ENCODE assay signal across 18 cellular contexts in genomic region chr3:165568907-165569462, GRCh38.
A peak's percentile ranks its signal among the peaks of the same experiment; 100 is the strongest.
DNase-seq lines count a peak whose midpoint lies in the region; ATAC-seq, FAIRE-seq and TF ChIP-seq lines count a peak whose summit lies in the region.
"Had no signal": no experiment of that assay in that cellular context is flagged by ENCODE, and none has a peak within 500 bp of the region (broad histone marks: within the 10 kb centered on the region; RNA-seq: fewer than 3 reads in every experiment).

No MANE protein-coding gene starts in this region.

- H3K9me3 ChIP-seq in GM12878 (replicated peaks; ENCODE audit: control insufficient read depth, insufficient read depth, low read length) (no peaks in the 10 kb centered on the region), gastrocnemius medialis (no peaks in the 10 kb centered on the region)
- H3K9me3 ChIP-seq: HAP-1 had no signal

- TF ChIP-seq EP300 in GM12878 (IDR thresholded peaks at IDR 0.05; ENCODE audit: borderline replicate concordance in 1 of 2, control insufficient read depth in 1 of 2, low read depth in 2 of 2, low read length in 2 of 2), result no peak

- CTCF ChIA-PET in GM12878 (lab: Yijun Ruan, JAX), result interaction anchor here (1.3 kb wide), 1 partner anchor 11 kb away, joined by 3 read pairs; no protein-coding TSS in a partner anchor

- SMC1A ChIA-PET in GM12878 (lab: Charles Lee; ENCODE audit: uncharacterized antibody, unreplicated experiment), result interaction anchor here (0.6 to 2.1 kb wide), 7 partner anchors 15 to 199 kb away, joined by 3 to 6 read pairs (median 4); no protein-coding TSS in a partner anchor

- peaks cover 10% of the 10 kb centered on the region for H3K4me1 ChIP-seq in KMS-11 (ENCODE audit: low read depth, poor library complexity, severe bottlenecking)
- H3K4me1 ChIP-seq in GM12878 (ENCODE audit: control insufficient read depth, insufficient read depth, low read length), result no peaks in the 10 kb centered on the region
- H3K4me1 ChIP-seq in gastrocnemius medialis, result no peaks in the 10 kb centered on the region
- H3K4me1 ChIP-seq: HAP-1 had no signal

- no peak for FAIRE-seq in GM12878 (lab: Jason Lieb, UNC)
- FAIRE-seq: G401.6, GM12891, GM18507 had no signal

- RAD21 ChIA-PET in GM12878 (lab: Charles Lee; ENCODE audit: unreplicated experiment), result interaction anchor here (0.7 to 1.0 kb wide), 2 partner anchors 17 to 128 kb away, joined by 3 read pairs; no protein-coding TSS in a partner anchor

- no peak overlapping the region for H2AFZ ChIP-seq in KMS-11 (ENCODE audit: low read depth)
- no peak overlapping the region for H2AFZ ChIP-seq in GM12878 (ENCODE audit: control insufficient read depth, low read depth, low read length)

- no peaks in the 10 kb centered on the region for H3K27me3 ChIP-seq in KMS-11 (ENCODE audit: insufficient read depth, low read depth)
- no peaks in the 10 kb centered on the region for H3K27me3 ChIP-seq in GM12878 (replicated peaks in 1 of 2; ENCODE audit: control insufficient read depth in 2 of 2, insufficient read depth in 2 of 2, low read length in 1 of 2)
- H3K27me3 ChIP-seq in gastrocnemius medialis, result no peaks in the 10 kb centered on the region

- 0% methylated on average over 1 of the region's 1 CpG for WGBS in GM12878 (ENCODE audit: insufficient coverage, insufficient replicate concordance, low lambda C conversion rate, missing lambda C conversion rate)

- H4K20me1 ChIP-seq in KMS-11 (ENCODE audit: insufficient read depth) (no peaks in the 10 kb centered on the region), GM12878 (ENCODE audit: control insufficient read depth, insufficient read depth) (no peaks in the 10 kb centered on the region)

- TF ChIP-seq POLR2A in GM12878 (IDR thresholded peaks at IDR 0.05; ENCODE audit: low read depth, low read length) (no peak), gastrocnemius medialis (IDR thresholded peaks at IDR 0.05) (no peak)

- H3K79me2 ChIP-seq in KMS-11 (ENCODE audit: insufficient read depth, low read depth), result peaks cover 77% of the 10 kb centered on the region
- no peaks in the 10 kb centered on the region for H3K79me2 ChIP-seq in GM12878 (ENCODE audit: control insufficient read depth, insufficient read depth, low read length)

- H3K4me2 ChIP-seq in KMS-11, result peak overlapping the region; percentile 65
- H3K4me2 ChIP-seq in GM12878 (ENCODE audit: control insufficient read depth, insufficient read depth), result no peak overlapping the region

- DNase-seq in NCI-H748 treated with DMSO at 0.1 percent for 48 hours (lab: John Stamatoyannopoulos, UW), result peak; percentile 38
- no peak for DNase-seq in GM12878 (ENCODE audit: low read depth, low spot score)
- DNase-seq in gastrocnemius medialis, result no peak
- DNase-seq in GM10266 (ENCODE audit: extremely low spot score), result no peak
- DNase-seq in hepatic stellate cell (ENCODE audit: low spot score), result no peak
- DNase-seq: C1 segment of cervical spinal cord; CD4-positive, alpha-beta memory T cell; COR-L47; DMS153; DND-41; GOT3; HFFc6 had no signal

- intact Hi-C loops in GM12878 (cut with micrococcal nuclease; ENCODE audit: unreplicated experiment) (no loop called here), gastrocnemius medialis (cut with DNase I; ENCODE audit: low total_unique reads) (no loop called here)

- BruUV-seq in GM12878 (replicated peaks; lab: Mats Ljungman, UMichigan), result no TSS peak

- ATAC-seq in GM18867 (IDR thresholded peaks at IDR 0.05; ENCODE audit: unreplicated experiment) (peak; percentile 57), GM12878 (peak; percentile 76), gastrocnemius medialis (no peak)

- peak overlapping the region; percentile 12 for H3K4me3 ChIP-seq in KMS-11 (IDR thresholded peaks at IDR 0.05; ENCODE audit: insufficient read depth, low read depth, low read length)
- no peak overlapping the region for H3K4me3 ChIP-seq in GM12878
- H3K4me3 ChIP-seq in gastrocnemius medialis, result no peak overlapping the region
- H3K4me3 ChIP-seq: HAP-1 had no signal

- H3K9ac ChIP-seq in KMS-11, result peak overlapping the region; percentile 82
- no peak overlapping the region for H3K9ac ChIP-seq in GM12878 (ENCODE audit: control insufficient read depth, insufficient read depth, low read length)

- POLR2A ChIA-PET in GM12878 (lab: Charles Lee), result no interaction called here

- H3K27ac ChIP-seq in KMS-11 (peak overlapping the region; percentile 87), GM12878 (ENCODE audit: control insufficient read depth, insufficient read depth) (no peak overlapping the region), gastrocnemius medialis (no peak overlapping the region)

- no peak for TF ChIP-seq RAD21 in GM12878 (IDR thresholded peaks at IDR 0.05; ENCODE audit: insufficient read depth, low read depth, low read length)

- no peak for TF ChIP-seq CTCF in KMS-11 (conservative IDR thresholded peaks at IDR 0.05; ENCODE audit: low read depth, low read length)
- no peak for TF ChIP-seq CTCF in GM12878 (IDR thresholded peaks at IDR 0.05 in 2 of 3, conservative IDR thresholded peaks at IDR 0.05 in 1 of 3; ENCODE audit: control insufficient read depth in 2 of 3, extremely low read depth in 1 of 3, insufficient read depth in 1 of 3, low read depth in 3 of 3, low read length in 3 of 3)
- no peak for TF ChIP-seq CTCF in gastrocnemius medialis (IDR thresholded peaks at IDR 0.05 in 4 of 5, conservative IDR thresholded peaks at IDR 0.05 in 1 of 5)
- no peak for TF ChIP-seq CTCF in GM10266 (IDR thresholded peaks at IDR 0.05; ENCODE audit: control insufficient read depth, insufficient read depth, low read depth, missing control alignments)

- H3K36me3 ChIP-seq in KMS-11 (ENCODE audit: insufficient read depth), result no peaks in the 10 kb centered on the region
- no peaks in the 10 kb centered on the region for H3K36me3 ChIP-seq in GM12878 (ENCODE audit: control insufficient read depth in 2 of 2, insufficient read depth in 2 of 2, low read length in 1 of 2)
- H3K36me3 ChIP-seq in gastrocnemius medialis, result no peaks in the 10 kb centered on the region
- H3K36me3 ChIP-seq: HAP-1 had no signal

- in situ Hi-C loops in GM12878 (cut with MboI), result no loop called here
- in situ Hi-C loops in gastrocnemius medialis (cut with MboI; ENCODE audit: low sequenced_read_pairs in 4 of 4), result no loop called here

TF ChIP-seq in GM12878, 131 proteins besides CTCF, POLR2A, EP300 and RAD21:
- peak; percentile 64; the same call in 1 of the 2 replicates for TF ChIP-seq ZNF384 (IDR thresholded peaks at IDR 0.05; ENCODE audit: borderline replicate concordance, low read depth, low read length)
- no peak for TF ChIP-seq ATF3 (IDR thresholded peaks at IDR 0.05; ENCODE audit: borderline replicate concordance, extremely low read depth, low read depth, low read length)
- TF ChIP-seq PKNOX1 (IDR thresholded peaks at IDR 0.05), result no peak
- peak; percentile 82 for TF ChIP-seq MEF2B (IDR thresholded peaks at IDR 0.05; ENCODE audit: partially characterized antibody, poor library complexity, severe bottlenecking)

Comparison
In these comparisons a context has a peak if more than half of its experiments do, and no peak if none do; other contexts are left out.
1. ATAC-seq: peak in GM18867 (single experiment) and GM12878 (single experiment); none in gastrocnemius medialis (0 of 2).